Comparison of ENCODE assay signal across 12 cellular contexts in genomic region chr2:143258126-143258892, GRCh38.
DNase-seq lines count a peak whose midpoint lies in the region; ATAC-seq and TF ChIP-seq lines count a peak whose summit lies in the region.
"Had no signal": no experiment of that assay in that cellular context is flagged by ENCODE, and none has a peak within 500 bp of the region (broad histone marks: within the 10 kb centered on the region; RNA-seq: fewer than 3 reads in every experiment).

No MANE protein-coding gene starts in this region.

- H4K20me1 ChIP-seq in Karpas-422 (ENCODE audit: insufficient read depth, low read depth, low read length): no peaks in the 10 kb centered on the region

- CTCF ChIA-PET in naive thymus-derived CD4-positive, alpha-beta T cell (lab: Charles Lee): interaction anchor here (0.5 to 4.8 kb wide), 27 partner anchors 8 to 224 kb away, joined by 3 to 79 read pairs (median 5); no protein-coding TSS in a partner anchor
- CTCF ChIA-PET in A673 (lab: Charles Lee): interaction anchor here (1.8 to 2.0 kb wide), 2 partner anchors 97 to 148 kb away, joined by 11 to 12 read pairs; no protein-coding TSS in a partner anchor
- CTCF ChIA-PET in HEK293T (lab: Yijun Ruan, JAX): interaction anchor here (1.0 to 1.3 kb wide), 3 partner anchors 9 to 146 kb away, joined by 3 to 4 read pairs (median 3); no protein-coding TSS in a partner anchor

- no peak overlapping the region for H2AFZ ChIP-seq in Karpas-422 (ENCODE audit: low read length)

- H3K4me3 ChIP-seq in Karpas-422 (ENCODE audit: low read length) (no peak overlapping the region), dorsolateral prefrontal cortex (no peak overlapping the region), A673 (ENCODE audit: low read depth, low read length, poor library complexity, severe bottlenecking) (no peak overlapping the region)
- peak overlapping the region; percentile 29 for H3K4me3 ChIP-seq in naive thymus-derived CD4-positive, alpha-beta T cell (ENCODE audit: low read length)
- H3K4me3 ChIP-seq: suprapubic skin had no signal

- H3K4me1 Mint-ChIP-seq in activated T-helper 17 cell treated with anti-CD3 and anti-CD28 coated beads, Interleukin-2, amount 50 U/mL, for 72 hours: peaks cover 64% of the 10 kb centered on the region
- peaks cover 42 to 91% (median 86%) of the 10 kb centered on the region in 7 donors for H3K4me1 Mint-ChIP-seq in naive thymus-derived CD4-positive, alpha-beta T cell

- H3K9me3 ChIP-seq in Karpas-422 (ENCODE audit: low read length) (no peaks in the 10 kb centered on the region), A673 (ENCODE audit: low read depth, low read length, poor library complexity, severe bottlenecking) (no peaks in the 10 kb centered on the region)
- H3K9me3 ChIP-seq in naive thymus-derived CD4-positive, alpha-beta T cell (ENCODE audit: control insufficient read depth in 2 of 3, low read length in 3 of 3): no peaks in the 10 kb centered on the region
- H3K9me3 ChIP-seq: SK-N-SH, suprapubic skin had no signal

- H3K9me3 Mint-ChIP-seq in activated T-helper 17 cell treated with anti-CD3 and anti-CD28 coated beads, Interleukin-2, amount 50 U/mL, for 72 hours: no peaks in the 10 kb centered on the region
- peaks cover 0 to 10% (median 0%) of the 10 kb centered on the region in 11 donors for H3K9me3 Mint-ChIP-seq in naive thymus-derived CD4-positive, alpha-beta T cell

- H3K4me3 Mint-ChIP-seq in activated T-helper 17 cell treated with anti-CD3 and anti-CD28 coated beads, Interleukin-2, amount 50 U/mL, for 72 hours: peak overlapping the region; percentile 72
- H3K4me3 Mint-ChIP-seq in naive thymus-derived CD4-positive, alpha-beta T cell: peak overlapping the region; percentile 51 to 90 (median 84)

- H3K36me3 ChIP-seq in Karpas-422 (ENCODE audit: insufficient read depth, low read length): no peaks in the 10 kb centered on the region
- H3K36me3 ChIP-seq in naive thymus-derived CD4-positive, alpha-beta T cell (ENCODE audit: control insufficient read depth in 2 of 3, insufficient read depth in 3 of 3, low read length in 3 of 3): no peaks in the 10 kb centered on the region
- no peaks in the 10 kb centered on the region for H3K36me3 ChIP-seq in A673 (ENCODE audit: insufficient read depth, low read length, poor library complexity, severe bottlenecking)
- H3K36me3 ChIP-seq: suprapubic skin had no signal

- POLR2A ChIA-PET in naive thymus-derived CD4-positive, alpha-beta T cell (lab: Charles Lee): interaction anchor here (0.9 to 3.5 kb wide), 12 partner anchors 8 to 146 kb away, joined by 3 to 29 read pairs (median 4); partner anchors contain the start of gene ARHGAP15
- POLR2A ChIA-PET in A673 (lab: Charles Lee; ENCODE audit: low non-redundant PET): no interaction called here
- POLR2A ChIA-PET in HEK293T (lab: Yijun Ruan, JAX): no interaction called here

- peak overlapping the region; percentile 11 for H3K4me2 ChIP-seq in Karpas-422 (ENCODE audit: low read depth, low read length, poor library complexity, severe bottlenecking)
- H3K4me2 ChIP-seq: SK-N-SH had no signal

- ATAC-seq in activated T-helper 17 cell treated with anti-CD3 and anti-CD28 coated beads, Interleukin-2, amount 50 U/mL, for 72 hours (replicated peaks): peak; percentile 18
- peak; percentile 59 for ATAC-seq in naive thymus-derived CD4-positive, alpha-beta T cell
- ATAC-seq in HG03354 (IDR thresholded peaks at IDR 0.05; ENCODE audit: poor library complexity, severe bottlenecking, unreplicated experiment): no peak

- no peak overlapping the region for H3K9ac ChIP-seq in Karpas-422 (ENCODE audit: low read length)
- H3K9ac ChIP-seq: SK-N-SH had no signal

- no peaks in the 10 kb centered on the region for H3K9me2 ChIP-seq in Karpas-422 (replicated peaks; ENCODE audit: insufficient read depth, low read length)
- H3K9me2 ChIP-seq: SK-N-SH had no signal

- peaks cover 5% of the 10 kb centered on the region for H3K36me3 Mint-ChIP-seq in activated T-helper 17 cell treated with anti-CD3 and anti-CD28 coated beads, Interleukin-2, amount 50 U/mL, for 72 hours (ENCODE audit: low read depth)
- H3K36me3 Mint-ChIP-seq in naive thymus-derived CD4-positive, alpha-beta T cell: peaks cover 0 to 29% (median 8%) of the 10 kb centered on the region in 5 donors

- no TSS peak for BruUV-seq in A673 (replicated peaks; lab: Mats Ljungman, UMichigan)

- TF ChIP-seq CTCF in dorsolateral prefrontal cortex (IDR thresholded peaks at IDR 0.05 in 54 of 56, conservative IDR thresholded peaks at IDR 0.05 in 2 of 56; ENCODE audit: low read depth in 1 of 56, partially characterized antibody in 56 of 56) (no peak), A673 (conservative IDR thresholded peaks at IDR 0.05; ENCODE audit: low read depth, low read length) (no peak)

- H3K27me3 ChIP-seq in Karpas-422 (ENCODE audit: low read length) (no peaks in the 10 kb centered on the region), dorsolateral prefrontal cortex (peaks cover 0 to 2% (median 0%) of the 10 kb centered on the region in 45 donors), A673 (replicated peaks; ENCODE audit: insufficient read depth, low read depth, low read length, poor library complexity) (peaks cover 5% of the 10 kb centered on the region)
- H3K27me3 ChIP-seq in naive thymus-derived CD4-positive, alpha-beta T cell (ENCODE audit: control insufficient read depth in 2 of 2, insufficient read depth in 2 of 2, low read length in 2 of 2): no peaks in the 10 kb centered on the region
- H3K27me3 ChIP-seq: suprapubic skin had no signal

- H3K27me3 Mint-ChIP-seq in activated T-helper 17 cell treated with anti-CD3 and anti-CD28 coated beads, Interleukin-2, amount 50 U/mL, for 72 hours: no peaks in the 10 kb centered on the region
- H3K27me3 Mint-ChIP-seq in naive thymus-derived CD4-positive, alpha-beta T cell: no peaks in the 10 kb centered on the region

- peak overlapping the region; percentile 77 for H3K27ac Mint-ChIP-seq in activated T-helper 17 cell treated with anti-CD3 and anti-CD28 coated beads, Interleukin-2, amount 50 U/mL, for 72 hours
- H3K27ac Mint-ChIP-seq in naive thymus-derived CD4-positive, alpha-beta T cell: peak overlapping the region; percentile 67 to 98 (median 93)

- H3K27ac ChIP-seq in Karpas-422 (ENCODE audit: low read length): peak overlapping the region; percentile 10; the same call in 1 of the 2 replicates
- H3K27ac ChIP-seq in naive thymus-derived CD4-positive, alpha-beta T cell (ENCODE audit: low read depth, low read length): peak overlapping the region; percentile 49
- H3K27ac ChIP-seq in dorsolateral prefrontal cortex: no peak overlapping the region
- no peak overlapping the region for H3K27ac ChIP-seq in A673 (ENCODE audit: low read depth, low read length, poor library complexity, severe bottlenecking)
- H3K27ac ChIP-seq: suprapubic skin had no signal

- H3K4me1 ChIP-seq in Karpas-422 (ENCODE audit: low read length): peaks cover 50% of the 10 kb centered on the region
- H3K4me1 ChIP-seq in naive thymus-derived CD4-positive, alpha-beta T cell (ENCODE audit: control insufficient read depth in 2 of 2, insufficient read depth in 2 of 2, low read length in 2 of 2): peaks cover 67 to 74% of the 10 kb centered on the region in 2 donors
- peaks cover 9% of the 10 kb centered on the region for H3K4me1 ChIP-seq in A673 (ENCODE audit: insufficient read depth, low read length, poor library complexity, severe bottlenecking)

- intact Hi-C loops in naive thymus-derived CD4-positive, alpha-beta T cell (cut with micrococcal nuclease): loop anchor here (1.0 to 10.0 kb wide), 6 partner anchors 14 to 1074 kb away; partner anchors contain the start of gene ARHGAP15 (in 1 of the 2)
- intact Hi-C loops in dorsolateral prefrontal cortex (cut with DNase I): loop anchor here (2.0 to 10.0 kb wide), 3 partner anchors 148 to 224 kb away; no protein-coding TSS in a partner anchor
- intact Hi-C loops in A673 (cut with micrococcal nuclease; ENCODE audit: unreplicated experiment): loop anchor here (2.0 to 5.0 kb wide), 4 partner anchors 51 to 224 kb away; no protein-coding TSS in a partner anchor

- peak; percentile 84 for DNase-seq in GF-D8 (lab: John Stamatoyannopoulos, UW)
- DNase-seq in Karpas-422: no peak
- peak in 7 of 9 donors; percentile 35 to 68 (median 53) for DNase-seq in naive thymus-derived CD4-positive, alpha-beta T cell
- DNase-seq in dorsolateral prefrontal cortex: no peak
- DNase-seq in A673 (ENCODE audit: low spot score): no peak
- no peak for DNase-seq in HEK293T (ENCODE audit: extremely low spot score)
- DNase-seq: midbrain, NCI-H1436 treated with DMSO at 0.1 percent for 48 hours, SK-N-SH had no signal

- 0 out of 2 replicates have a peak, but pooled peaks cover 10% of the 10 kb centered on the region for H3K79me2 ChIP-seq in Karpas-422 (ENCODE audit: low read length)

TF ChIP-seq in HEK293T, 16 proteins besides CTCF, POLR2A, EP300 and RAD21:
- TF ChIP-seq CTBP1 (IDR thresholded peaks at IDR 0.05; ENCODE audit: borderline replicate concordance) (no peak), ARNT (IDR thresholded peaks at IDR 0.05) (no peak), TARDBP (IDR thresholded peaks at IDR 0.05) (no peak), LEF1 (IDR thresholded peaks at IDR 0.05; ENCODE audit: borderline replicate concordance) (no peak), FOXA1 (IDR thresholded peaks at IDR 0.05) (no peak), NFRKB (IDR thresholded peaks at IDR 0.05) (no peak), PKNOX1 (IDR thresholded peaks at IDR 0.05) (no peak), ZNF384 (IDR thresholded peaks at IDR 0.05) (no peak), HDGF (IDR thresholded peaks at IDR 0.05; ENCODE audit: borderline replicate concordance) (no peak), ELF4 (IDR thresholded peaks at IDR 0.05) (no peak), FOXK2 (IDR thresholded peaks at IDR 0.05) (no peak), L3MBTL2 (conservative IDR thresholded peaks at IDR 0.05) (no peak), SP1 (IDR thresholded peaks at IDR 0.05) (no peak), SUZ12 (IDR thresholded peaks at IDR 0.05) (no peak), FOXM1 (IDR thresholded peaks at IDR 0.05; ENCODE audit: borderline replicate concordance) (no peak)

Comparison
In these comparisons a context has a peak if more than half of its experiments do, and no peak if none do; other contexts are left out.
1. DNase-seq: peak in GF-D8 (single experiment) and naive thymus-derived CD4-positive, alpha-beta T cell (7 of 9); none in Karpas-422 (single experiment), dorsolateral prefrontal cortex (0 of 10), A673 (single experiment) and HEK293T (single experiment).
2. H3K27ac ChIP-seq: peak in Karpas-422 (single experiment) and naive thymus-derived CD4-positive, alpha-beta T cell (single experiment); none in dorsolateral prefrontal cortex (0 of 59) and A673 (single experiment).